Comparison of ENCODE assay signal across 21 cellular contexts in the genomic region with DNA sequence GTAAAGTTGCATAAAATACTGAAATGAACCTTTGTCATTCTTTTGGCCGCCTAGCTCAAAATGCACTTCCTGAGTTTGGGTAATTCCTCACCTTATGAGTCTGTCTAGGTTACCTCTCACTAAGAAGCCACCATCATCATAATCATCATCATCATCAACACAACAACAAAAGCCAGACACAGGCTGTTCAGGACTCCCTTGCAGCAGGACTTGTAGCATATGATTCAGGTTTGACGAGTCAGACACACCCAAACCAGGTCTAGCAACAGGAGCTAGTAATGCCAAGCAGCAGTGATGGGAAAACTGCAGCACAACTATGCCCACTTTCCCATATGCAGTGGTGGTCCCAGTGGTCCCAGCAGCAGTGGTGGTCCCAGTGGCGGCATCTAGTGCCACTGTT.
"Had no signal": no experiment of that assay in that cellular context is flagged by ENCODE, and none has a peak within 500 bp of the region (broad histone marks: within the 10 kb centered on the region; RNA-seq: fewer than 3 reads in every experiment).

No MANE protein-coding gene starts in this region.

- H3K4me2 ChIP-seq: hepatocyte, smooth muscle cell had no signal

- DNase-seq: activated CD4-positive, alpha-beta T cell treated with anti-CD3 and anti-CD28 coated beads, Interleukin-2, amount 10 ng/mL, durations not matched to agents 7 days and 5 days; activated CD4-positive, CD25-positive, alpha-beta regulatory T cell; activated CD8-positive, alpha-beta memory T cell treated with anti-CD3 and anti-CD28 coated beads for 24 hours; activated naive CD4-positive, alpha-beta T cell; activated naive CD8-positive, alpha-beta T cell treated with anti-CD3 and anti-CD28 coated beads, Interleukin-2, amount 10 ng/mL, durations not matched to agents 7 days and 5 days; anterior cingulate cortex; dermis blood vessel endothelial cell; effector memory CD8-positive, alpha-beta T cell; erythroblast; kidney; left ventricle myocardium superior; mesenchymal stem cell; occipital lobe; right cardiac atrium; stimulated activated CD4-positive, alpha-beta T cell treated with anti-CD3 and anti-CD28 coated beads, Interleukin-4, amount 100 ng/mL, for 4 hours; stimulated activated CD8-positive, alpha-beta memory T cell treated with anti-CD3 and anti-CD28 coated beads, Interleukin-4, amount 100 ng/mL, for 48 hours; stimulated activated naive CD8-positive, alpha-beta T cell treated with anti-CD3 and anti-CD28 coated beads, Interleukin-15, Interleukin-2, amounts not matched to agents 100 U/mL and 50 U/mL, for 24 hours; trophoblast cell had no signal

- H2AFZ ChIP-seq: hepatocyte had no signal

- FAIRE-seq: kidney had no signal

- H3K27ac ChIP-seq: hepatocyte, prostate gland had no signal

- H3K9me3 ChIP-seq: prostate gland had no signal

- H3K4me3 ChIP-seq: hepatocyte, prostate gland, smooth muscle cell had no signal

- H3K36me3 ChIP-seq: prostate gland had no signal

- H3K4me1 ChIP-seq: prostate gland had no signal
